10 cellular contexts compared by ENCODE assay signal in genomic region chr18:59921384-59921891, GRCh38. TPM values are rescaled to one million over a fixed set of nuclear protein-coding genes. Genes with fewer than 3 reads are reported as not detected.
DNase-seq lines count a peak whose midpoint lies in the region; ATAC-seq and TF ChIP-seq lines count a peak whose summit lies in the region.
"Had no signal": no experiment of that assay in that cellular context is flagged by ENCODE, and none has a peak within 500 bp of the region (broad histone marks: within the 10 kb centered on the region; RNA-seq: fewer than 3 reads in every experiment).

No MANE protein-coding gene starts in this region.

- H3K9ac ChIP-seq in smooth muscle cell (ENCODE audit: low read depth): no peak overlapping the region

- H3K27ac ChIP-seq in smooth muscle cell (ENCODE audit: low read depth) (peak overlapping the region; percentile 91), brain microvascular endothelial cell (no peak overlapping the region), breast epithelium (no peak overlapping the region)
- H3K27ac ChIP-seq: tibial artery had no signal

- no peak overlapping the region for H3K4me3 ChIP-seq in smooth muscle cell
- no peak overlapping the region for H3K4me3 ChIP-seq in brain microvascular endothelial cell (ENCODE audit: low read depth, low read length)
- H3K4me3 ChIP-seq in breast epithelium: no peak overlapping the region
- H3K4me3 ChIP-seq: lung, tibial artery had no signal

- H3K9me3 ChIP-seq in smooth muscle cell (replicated peaks; ENCODE audit: low read depth) (no peaks in the 10 kb centered on the region), breast epithelium (no peaks in the 10 kb centered on the region)
- H3K9me3 ChIP-seq: tibial artery had no signal

- H3K36me3 ChIP-seq in smooth muscle cell (ENCODE audit: low read depth): no peaks in the 10 kb centered on the region
- H3K36me3 ChIP-seq in brain microvascular endothelial cell (replicated peaks): no peaks in the 10 kb centered on the region
- no peaks in the 10 kb centered on the region for H3K36me3 ChIP-seq in breast epithelium
- H3K36me3 ChIP-seq: tibial artery had no signal

- TF ChIP-seq POLR2A in breast epithelium (IDR thresholded peaks at IDR 0.05): no peak

- H3K4me1 ChIP-seq in smooth muscle cell (ENCODE audit: low read depth): peaks cover 4% of the 10 kb centered on the region
- no peaks in the 10 kb centered on the region for H3K4me1 ChIP-seq in breast epithelium
- H3K4me1 ChIP-seq: tibial artery had no signal

- DNase-seq in UCSD-AML1 (lab: John Stamatoyannopoulos, UW; ENCODE audit: unreplicated experiment): peak; percentile 16
- DNase-seq in smooth muscle cell (lab: John Stamatoyannopoulos, UW; ENCODE audit: unreplicated experiment): no peak
- DNase-seq in brain microvascular endothelial cell: no peak
- DNase-seq in cerebellum (ENCODE audit: low spot score): no peak
- no peak for DNase-seq in breast epithelium (ENCODE audit: low spot score in 2 of 2)
- DNase-seq: tibial artery had no signal

- H4K20me1 ChIP-seq in smooth muscle cell (ENCODE audit: low read depth): no peaks in the 10 kb centered on the region

- in situ Hi-C loops in brain microvascular endothelial cell (cut with HindIII; ENCODE audit: low pct_ligation_motif_present, low sequenced_read_pairs): no loop called here

- WGBS in smooth muscle cell (ENCODE audit: low lambda C conversion rate): 63% methylated on average over 2 of the region's 2 CpGs

- no peaks in the 10 kb centered on the region for H3F3A ChIP-seq in smooth muscle cell (ENCODE audit: low read depth)

- intact Hi-C loops in breast epithelium (cut with DNase I; ENCODE audit: low total_unique reads): no loop called here

- H3K79me2 ChIP-seq in smooth muscle cell (ENCODE audit: low read depth): no peaks in the 10 kb centered on the region

- H2AFZ ChIP-seq in smooth muscle cell (ENCODE audit: low read depth): no peak overlapping the region

- no peak for TF ChIP-seq CTCF in smooth muscle cell (IDR thresholded peaks at IDR 0.05; ENCODE audit: borderline replicate concordance, insufficient read depth, poor library complexity, severe bottlenecking)
- TF ChIP-seq CTCF in brain microvascular endothelial cell (IDR thresholded peaks at IDR 0.05; ENCODE audit: low read depth, low read length, missing control alignments): no peak
- TF ChIP-seq CTCF in breast epithelium (IDR thresholded peaks at IDR 0.05): no peak

- ATAC-seq in GM18907 (IDR thresholded peaks at IDR 0.05; ENCODE audit: unreplicated experiment) (peak; percentile 61), HG03045 (IDR thresholded peaks at IDR 0.05; ENCODE audit: unreplicated experiment) (peak; percentile 29), HG03097 (IDR thresholded peaks at IDR 0.05; ENCODE audit: low FRiP score, unreplicated experiment) (no peak)

- H3K4me2 ChIP-seq in smooth muscle cell: no peak overlapping the region

- peaks cover 7% of the 10 kb centered on the region for H3K27me3 ChIP-seq in smooth muscle cell (ENCODE audit: low read depth)
- no peaks in the 10 kb centered on the region for H3K27me3 ChIP-seq in brain microvascular endothelial cell (replicated peaks)
- no peaks in the 10 kb centered on the region for H3K27me3 ChIP-seq in breast epithelium
- H3K27me3 ChIP-seq: tibial artery had no signal

RNA-seq across cellular contexts. Expression of gene PMAIP1, which starts 21.6 kb away (rescaled TPM):
- total RNA-seq in smooth muscle cell: 35.9 and 37.5 TPM in 2 replicates
- 18.0 and 36.7 TPM in 2 replicates for polyA plus RNA-seq in smooth muscle cell
- total RNA-seq in cerebellum: 2.4 TPM
- total RNA-seq in breast epithelium: 1 to 10 TPM; 1.1 to 7.5 (median 5.3) TPM
